In the genomic region with DNA sequence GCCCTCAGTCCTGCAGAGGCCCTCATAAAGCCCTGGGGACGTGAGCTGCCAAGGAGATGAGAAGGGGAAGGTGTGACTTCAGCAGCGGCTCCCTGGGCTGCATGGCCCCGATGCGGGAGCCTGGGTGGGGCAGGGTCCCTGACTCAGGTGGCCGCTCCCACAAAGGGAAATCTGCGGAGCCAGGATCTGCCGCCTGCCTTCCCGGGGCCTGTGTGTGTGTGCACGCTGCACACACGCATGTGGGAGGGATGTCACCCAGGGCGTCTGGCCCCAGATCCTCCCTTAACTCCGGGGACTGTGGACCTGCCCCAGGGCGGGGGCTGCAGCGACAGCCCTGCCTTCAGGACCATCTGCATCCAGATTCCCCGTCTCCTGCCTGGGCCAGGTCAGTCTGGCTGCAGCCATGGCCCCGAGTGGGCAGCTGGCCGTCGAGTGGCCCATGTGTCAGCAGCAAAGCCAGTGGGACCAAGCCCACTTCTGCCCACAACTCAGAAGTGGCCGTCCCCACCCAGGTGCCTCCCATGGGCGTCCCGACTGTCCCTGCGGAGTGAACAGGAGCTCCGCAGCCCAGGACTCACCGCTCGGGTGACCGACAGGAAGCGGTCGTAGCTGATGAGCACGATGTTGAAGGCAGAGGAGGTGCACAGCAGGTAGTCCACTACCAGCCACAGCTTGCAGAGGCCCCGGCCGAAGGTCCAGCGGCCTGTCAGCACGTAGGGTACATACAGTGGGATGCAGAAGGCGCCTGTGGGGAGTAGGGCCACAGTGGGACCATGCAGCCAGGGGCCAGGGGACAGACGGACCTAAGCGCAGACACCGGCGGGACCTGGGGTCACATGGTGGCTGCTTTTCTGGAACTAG, we compare ENCODE assay signal across 19 cellular contexts. TPM values are rescaled to one million over a fixed set of nuclear protein-coding genes. Genes with fewer than 3 reads are reported as not detected.
"Had no signal": no experiment of that assay in that cellular context is flagged by ENCODE, and none has a peak within 500 bp of the region (broad histone marks: within the 10 kb centered on the region; RNA-seq: fewer than 3 reads in every experiment).

No MANE protein-coding gene starts in this region.

- H3K9me3 ChIP-seq: lower lobe of right lung, neutrophil, tibial artery, vagina had no signal

- H3K4me3 Mint-ChIP-seq: dendritic cell treated with granulocyte-macrophage colony-stimulating factor and Interleukin-4, amounts not matched to agents 40 ng/mL and 50 ng/mL, for 4 days had no signal

- H3K27ac Mint-ChIP-seq: dendritic cell treated with granulocyte-macrophage colony-stimulating factor and Interleukin-4, amounts not matched to agents 40 ng/mL and 50 ng/mL, for 4 days; stimulated activated memory B cell treated with anti-CD40 and anti-IgM and Interleukin-4, amounts not matched to agents 10 μg/mL and 1 μg/mL and 100 μg/mL, for 72 hours; T-helper 17 cell had no signal

- H3K27ac ChIP-seq: epithelial cell of prostate, lower lobe of right lung, neutrophil, tibial artery, vagina had no signal

- H3K4me3 ChIP-seq: lower lobe of right lung, tibial artery, vagina had no signal

- H3K9me3 Mint-ChIP-seq: dendritic cell treated with granulocyte-macrophage colony-stimulating factor and Interleukin-4, amounts not matched to agents 40 ng/mL and 50 ng/mL, for 4 days; effector memory CD8-positive, alpha-beta T cell; stimulated activated memory B cell treated with anti-CD40 and anti-IgM and Interleukin-4, amounts not matched to agents 10 μg/mL and 1 μg/mL and 100 μg/mL, for 72 hours had no signal

- H3K36me3 Mint-ChIP-seq: stimulated activated memory B cell treated with anti-CD40 and anti-IgM and Interleukin-4, amounts not matched to agents 10 μg/mL and 1 μg/mL and 100 μg/mL, for 72 hours had no signal

- DNase-seq: activated CD4-positive, CD25-positive, alpha-beta regulatory T cell treated with anti-CD3 and anti-CD28 coated beads, Interleukin-2, amount 50 U/mL, for 72 hours; activated naive CD4-positive, alpha-beta T cell treated with Interleukin-2 at 50 U/mL for 16 hours; activated T-cell treated with anti-CD3 and anti-CD28 coated beads for 4 hours; anterior cingulate cortex; cerebellar nuclear complex; effector memory CD8-positive, alpha-beta T cell; foreskin melanocyte; left cardiac atrium; lower lobe of right lung; stimulated activated CD4-positive, alpha-beta T cell treated with anti-CD3 and anti-CD28 coated beads, Interleukin-2, amount 100 ng/mL, for 48 hours; T-helper 17 cell; tibial artery had no signal

- ATAC-seq: effector memory CD8-positive, alpha-beta T cell; left cardiac atrium; lower lobe of right lung; stimulated activated memory B cell treated with anti-CD40 and anti-IgM and Interleukin-4, amounts not matched to agents 10 μg/mL and 1 μg/mL and 100 μg/mL, for 72 hours; T-helper 17 cell had no signal

- H3K36me3 ChIP-seq: lower lobe of right lung, neutrophil, tibial artery, vagina had no signal

RNA-seq across cellular contexts. Expression of gene HRH3, which starts 1.9 kb away (rescaled TPM):
- total RNA-seq: fibroblast of lung, left cardiac atrium, lower lobe of right lung, renal cortical epithelial cell, T-helper 17 cell, vagina had no signal
